ENCODE assay signal across 26 cellular contexts in genomic region chr6:70474751-70475150, GRCh38.
DNase-seq lines count a peak whose midpoint lies in the region; ATAC-seq and TF ChIP-seq lines count a peak whose summit lies in the region.
"Had no signal": no experiment of that assay in that cellular context is flagged by ENCODE, and none has a peak within 500 bp of the region (broad histone marks: within the 10 kb centered on the region; RNA-seq: fewer than 3 reads in every experiment).

No MANE protein-coding gene starts in this region.

- TF ChIP-seq EP300 in ovary (IDR thresholded peaks at IDR 0.05): no peak

- H2AFZ ChIP-seq in H9 (ENCODE audit: low read length): no peak overlapping the region
- peak overlapping the region; percentile 11 for H2AFZ ChIP-seq in neuronal stem cell (ENCODE audit: low read length)

- H4K5ac ChIP-seq in H9 (ENCODE audit: insufficient read length, low read depth, low read length): no peak overlapping the region

- H3K4ac ChIP-seq in H9 (ENCODE audit: low read depth, low read length) (peak overlapping the region; percentile 75; the same call in 1 of the 2 replicates), neuronal stem cell (ENCODE audit: low read length) (no peak overlapping the region)

- H3K79me1 ChIP-seq in H9 (ENCODE audit: insufficient read depth, low read depth, low read length, poor library complexity, severe bottlenecking) (no peaks in the 10 kb centered on the region), neuronal stem cell (ENCODE audit: low read depth, low read length) (no peaks in the 10 kb centered on the region)

- intact Hi-C loops in ovary (cut with DNase I): no loop called here

- H3K18ac ChIP-seq in H9 (ENCODE audit: insufficient read length, low read depth, low read length) (peak overlapping the region; percentile 45), neuronal stem cell (ENCODE audit: low read length) (no peak overlapping the region)

- no peaks in the 10 kb centered on the region for H3K9me3 ChIP-seq in H9 (ENCODE audit: control insufficient read depth, low read depth, low read length)
- peaks cover 2 to 34% of the 10 kb centered on the region in 2 donors for H3K9me3 ChIP-seq in neuronal stem cell (replicated peaks in 1 of 2; ENCODE audit: control insufficient read depth in 2 of 2, insufficient read depth in 1 of 2, low read depth in 1 of 2, low read length in 2 of 2)
- H3K9me3 ChIP-seq in ovary: no peaks in the 10 kb centered on the region
- H3K9me3 ChIP-seq: upper lobe of left lung had no signal

- TF ChIP-seq CTCF in H9 (conservative IDR thresholded peaks at IDR 0.05) (no peak), ovary (IDR thresholded peaks at IDR 0.05) (no peak)

- peak overlapping the region; percentile 36 to 91 (median 84); a peak in 6 of 7 replicates for H3K27ac Mint-ChIP-seq in H9
- H3K27ac Mint-ChIP-seq: activated B cell treated with CpG ODN at 0.5 μM for 24 hours; activated CD8-positive, alpha-beta T cell treated with anti-CD3 and anti-CD28 coated beads for 36 hours; activated T-cell treated with anti-CD3 and anti-CD28 coated beads, Interleukin-2, amount 50 U/mL, for 24 hours; dendritic cell treated with granulocyte-macrophage colony-stimulating factor and Interleukin-4, amounts not matched to agents 40 ng/mL and 50 ng/mL, for 4 days had no signal

- no CpG with 5 or more reads among the region's 3 CpGs for WGBS in H9 (ENCODE audit: extremely low coverage, insufficient read length, low lambda C conversion rate)
- WGBS in neuronal stem cell (ENCODE audit: extremely low coverage in 2 of 2, insufficient read length in 2 of 2, insufficient replicate concordance in 1 of 2), 2 donors: no CpG with 5 or more reads among the region's 3 CpGs
- WGBS in ovary, 3 donors: 99 to 100% (median 99%) methylated on average over 3 of the region's 3 CpGs

- no peak overlapping the region for H3K9ac ChIP-seq in H9 (ENCODE audit: extremely low read depth, insufficient read length, low read length)
- H3K9ac ChIP-seq in neuronal stem cell (ENCODE audit: low read depth, low read length, poor library complexity): no peak overlapping the region

- no peaks in the 10 kb centered on the region for H4K20me1 ChIP-seq in H9 (ENCODE audit: control insufficient read depth, insufficient read depth, insufficient read length)

- TF ChIP-seq POLR2A in ovary (IDR thresholded peaks at IDR 0.05): no peak

- no peaks in the 10 kb centered on the region for H3K27me3 Mint-ChIP-seq in H9 (ENCODE audit: low read depth)
- H3K27me3 Mint-ChIP-seq: activated B cell treated with CpG ODN at 0.5 μM for 24 hours; activated CD8-positive, alpha-beta T cell treated with anti-CD3 and anti-CD28 coated beads for 36 hours; activated T-cell treated with anti-CD3 and anti-CD28 coated beads, Interleukin-2, amount 50 U/mL, for 24 hours; dendritic cell treated with granulocyte-macrophage colony-stimulating factor and Interleukin-4, amounts not matched to agents 40 ng/mL and 50 ng/mL, for 4 days had no signal

- H3K14ac ChIP-seq in H9 (ENCODE audit: insufficient read depth, low read length): peak overlapping the region; percentile 2; the same call in 1 of the 2 replicates
- H3K14ac ChIP-seq in neuronal stem cell (ENCODE audit: low read length): no peak overlapping the region

- H3T11ph ChIP-seq in H9 (ENCODE audit: low read length): peak overlapping the region; percentile 88

- H3K9me3 Mint-ChIP-seq in H9: no peaks in the 10 kb centered on the region; a peak in 1 of 5 replicates
- H3K9me3 Mint-ChIP-seq: activated CD8-positive, alpha-beta T cell treated with anti-CD3 and anti-CD28 coated beads for 36 hours; activated T-cell treated with anti-CD3 and anti-CD28 coated beads, Interleukin-2, amount 50 U/mL, for 24 hours; dendritic cell treated with granulocyte-macrophage colony-stimulating factor and Interleukin-4, amounts not matched to agents 40 ng/mL and 50 ng/mL, for 4 days had no signal

- H2BK15ac ChIP-seq in H9 (ENCODE audit: low read depth, low read length): no peak overlapping the region
- H2BK15ac ChIP-seq in neuronal stem cell (ENCODE audit: low read length): no peak overlapping the region

- peaks cover 8 to 55% of the 10 kb centered on the region in 2 donors for H3K36me3 ChIP-seq in neuronal stem cell (replicated peaks in 1 of 2; ENCODE audit: control insufficient read depth in 2 of 2, insufficient read depth in 2 of 2, low read length in 2 of 2)
- no peaks in the 10 kb centered on the region for H3K36me3 ChIP-seq in ovary

- DNase-seq in H9 (peak; percentile 42), astrocyte of the hippocampus (ENCODE audit: low read depth, low spot score) (peak; percentile 89), iPS DF 19.7 (ENCODE audit: low read depth, low spot score) (peak; percentile 56), neuronal stem cell (ENCODE audit: low spot score) (peak; percentile 83), NCI-H748 treated with DMSO at 0.1 percent for 48 hours (lab: John Stamatoyannopoulos, UW) (no peak), ovary (no peak)
- DNase-seq: activated B cell treated with CpG ODN at 0.5 μM for 24 hours; activated CD8-positive, alpha-beta T cell treated with anti-CD3 and anti-CD28 coated beads for 36 hours; activated naive CD4-positive, alpha-beta T cell treated with anti-CD3 and anti-CD28 coated beads, Interleukin-2, amount 50 U/mL, for 16 hours; activated T-cell treated with anti-CD3 and anti-CD28 coated beads, Interleukin-2, amount 50 U/mL, for 24 hours; DMS79; erythroblast; glutamatergic neuron; kidney glomerular epithelial cell; NCI-H1436; NCI-H82; PC-3; stimulated activated CD4-positive, alpha-beta T cell treated with anti-CD3 and anti-CD28 coated beads, Interleukin-1b, Interleukin-23, amount 100 ng/mL, for 48 hours; stimulated activated naive CD8-positive, alpha-beta T cell treated with anti-CD3 and anti-CD28 coated beads, Interleukin-15, Interleukin-2, amounts not matched to agents 100 U/mL and 50 U/mL, for 24 hours; T-helper 2 cell; upper lobe of left lung had no signal

- ATAC-seq in HG02588 (IDR thresholded peaks at IDR 0.05; ENCODE audit: unreplicated experiment): no peak
- no peak for ATAC-seq in HG02610 (IDR thresholded peaks at IDR 0.05; ENCODE audit: unreplicated experiment)
- ATAC-seq: activated CD8-positive, alpha-beta T cell treated with anti-CD3 and anti-CD28 coated beads for 36 hours; PC-3; sciatic nerve; stimulated activated naive CD8-positive, alpha-beta T cell treated with anti-CD3 and anti-CD28 coated beads, Interleukin-15, Interleukin-2, amounts not matched to agents 100 U/mL and 50 U/mL, for 24 hours had no signal

- H4K8ac ChIP-seq in H9 (replicated peaks; ENCODE audit: insufficient read length, low read depth, low read length) (no peak overlapping the region), neuronal stem cell (ENCODE audit: low read depth, low read length) (no peak overlapping the region)

- H3K4me3 ChIP-seq in neuronal stem cell (ENCODE audit: low read length in 2 of 2) (no peak overlapping the region), ovary (no peak overlapping the region)
- H3K4me3 ChIP-seq: upper lobe of left lung had no signal

- H2BK12ac ChIP-seq in H9 (ENCODE audit: insufficient read length, low read depth, low read length) (no peak overlapping the region), neuronal stem cell (ENCODE audit: low read length) (no peak overlapping the region)

- no peak overlapping the region for H4K91ac ChIP-seq in H9 (ENCODE audit: insufficient read length, low read depth, low read length)
- no peak overlapping the region for H4K91ac ChIP-seq in neuronal stem cell (ENCODE audit: low read depth, low read length, poor library complexity)

- peaks cover 13 to 14% of the 10 kb centered on the region in 2 experiments for H3K4me1 Mint-ChIP-seq in H9
- H3K4me1 Mint-ChIP-seq: activated B cell treated with CpG ODN at 0.5 μM for 24 hours, CD14-positive monocyte had no signal

- H3K4me2 ChIP-seq in H9 (ENCODE audit: insufficient read depth, insufficient read length, low read length) (no peak overlapping the region), neuronal stem cell (ENCODE audit: insufficient read depth, low read length, poor library complexity, severe bottlenecking) (no peak overlapping the region)

- H3K27me3 ChIP-seq in H9 (ENCODE audit: insufficient read depth, low read length) (no peaks in the 10 kb centered on the region), neuronal stem cell (ENCODE audit: control insufficient read depth in 3 of 3, insufficient read depth in 3 of 3, low read depth in 1 of 3, low read length in 3 of 3) (peaks cover 0 to 2% (median 0%) of the 10 kb centered on the region in 3 experiments), ovary (no peaks in the 10 kb centered on the region)
- H3K27me3 ChIP-seq: upper lobe of left lung had no signal

- H3K4me1 ChIP-seq in H9 (ENCODE audit: insufficient read depth, low read length) (no peaks in the 10 kb centered on the region; the same call in 1 of the 2 replicates), neuronal stem cell (ENCODE audit: control insufficient read depth in 2 of 2, insufficient read depth in 1 of 2, low read depth in 1 of 2, low read length in 2 of 2) (peaks cover 10 to 28% of the 10 kb centered on the region in 2 donors), ovary (ENCODE audit: insufficient read depth) (peaks cover 2% of the 10 kb centered on the region)
- H3K4me1 ChIP-seq: upper lobe of left lung had no signal

- no peak overlapping the region for H3K56ac ChIP-seq in H9 (ENCODE audit: insufficient read length, low read depth, low read length)

- H3K4me3 Mint-ChIP-seq in H9: no peak overlapping the region
- H3K4me3 Mint-ChIP-seq: activated B cell treated with CpG ODN at 0.5 μM for 24 hours; activated CD8-positive, alpha-beta T cell treated with anti-CD3 and anti-CD28 coated beads for 36 hours; activated T-cell treated with anti-CD3 and anti-CD28 coated beads, Interleukin-2, amount 50 U/mL, for 24 hours; CD14-positive monocyte; dendritic cell treated with granulocyte-macrophage colony-stimulating factor and Interleukin-4, amounts not matched to agents 40 ng/mL and 50 ng/mL, for 4 days had no signal

- H2BK120ac ChIP-seq in H9 (ENCODE audit: low read depth, low read length, poor library complexity, severe bottlenecking): no peak overlapping the region
- no peak overlapping the region for H2BK120ac ChIP-seq in neuronal stem cell (ENCODE audit: low read depth, low read length)

- no peaks in the 10 kb centered on the region for H3K23me2 ChIP-seq in H9 (ENCODE audit: insufficient read length, low read depth, low read length, poor library complexity, severe bottlenecking)

- 0 out of 2 replicates have a peak, but pooled peaks cover 1% of the 10 kb centered on the region for H3K79me2 ChIP-seq in H9 (ENCODE audit: insufficient read depth, low read length)

- H2BK20ac ChIP-seq in H9 (ENCODE audit: low read depth, low read length, poor library complexity, severe bottlenecking): no peak overlapping the region

- H2AK5ac ChIP-seq in H9 (ENCODE audit: insufficient read length, low read length): no peak overlapping the region
- no peak overlapping the region for H2AK5ac ChIP-seq in neuronal stem cell (ENCODE audit: low read depth, low read length)

- peaks cover 36 to 43% (median 37%) of the 10 kb centered on the region in 3 experiments; a peak in 6 of 7 replicates for H3K36me3 Mint-ChIP-seq in H9 (ENCODE audit: insufficient read depth in 1 of 3, low read depth in 3 of 3)

- no peak overlapping the region for H3K27ac ChIP-seq in H9 (ENCODE audit: insufficient read length, low read depth, low read length)
- peak overlapping the region; percentile 70 for H3K27ac ChIP-seq in neuronal stem cell (replicated peaks; ENCODE audit: low read length)
- no peak overlapping the region for H3K27ac ChIP-seq in ovary
- H3K27ac ChIP-seq: upper lobe of left lung had no signal

- H2BK5ac ChIP-seq in H9 (ENCODE audit: insufficient read length, low read length) (peak overlapping the region; percentile 16), neuronal stem cell (ENCODE audit: low read length) (no peak overlapping the region)

- H3K23ac ChIP-seq in H9 (ENCODE audit: insufficient read length, low read depth, low read length) (no peak overlapping the region), neuronal stem cell (ENCODE audit: low read depth, low read length, poor library complexity) (no peak overlapping the region)

Comparison
In these comparisons a context has a peak if more than half of its experiments do, and no peak if none do; other contexts are left out.
1. DNase-seq: peak in H9 (single experiment), astrocyte of the hippocampus (single experiment), iPS DF 19.7 (single experiment) and neuronal stem cell (single experiment); none in NCI-H748 treated with DMSO at 0.1 percent for 48 hours (single experiment) and ovary (0 of 5).